In the genomic region with DNA sequence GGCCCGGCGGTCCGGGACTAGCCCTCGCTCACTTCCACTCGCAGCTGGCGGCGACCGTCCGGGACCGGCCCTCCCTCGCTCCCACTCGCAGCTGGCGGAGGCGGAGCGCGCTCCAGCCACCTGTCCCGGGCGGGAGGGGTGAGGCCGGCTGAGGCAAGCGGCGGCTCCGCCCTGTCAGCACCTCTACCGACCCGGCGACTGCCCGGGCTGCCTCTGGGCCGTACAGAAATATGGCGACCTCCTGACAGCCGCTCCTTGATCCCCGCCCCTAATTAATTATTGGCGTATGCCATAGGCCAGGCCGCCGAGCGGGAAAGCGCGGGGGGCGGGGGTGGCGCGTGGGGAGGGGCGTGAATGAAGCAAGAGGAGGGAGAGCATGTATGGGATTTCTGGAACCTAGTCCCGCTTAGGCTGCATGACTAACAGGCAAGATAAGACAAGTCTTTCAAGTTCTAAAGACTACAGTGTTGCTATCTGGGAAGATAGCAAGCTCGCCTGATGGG, we compare ENCODE assay signal across 8 cellular contexts. TPM values are rescaled to one million over a fixed set of nuclear protein-coding genes. Genes with fewer than 3 reads are reported as not detected.
DNase-seq lines count a peak whose midpoint lies in the region; ATAC-seq, FAIRE-seq and TF ChIP-seq lines count a peak whose summit lies in the region.

A gene (minus strand): TSS at position 200 of the 503 bp plus-strand sequence. CDS start 243 bp downstream, outside the sequence.

- peak; percentile 46; the same call in 1 of the 2 replicates for TF ChIP-seq POLR2A in H54 (IDR thresholded peaks at IDR 0.05; ENCODE audit: low read depth, low read length)

- intact Hi-C loops in left ventricle myocardium inferior (cut with micrococcal nuclease): no loop called here
- intact Hi-C loops in posterior vena cava (cut with DNase I): no loop called here
- intact Hi-C loops in upper lobe of right lung (cut with DNase I): no loop called here

- peak within 1 kb of the TSS; percentile 69 to 86 (median 85) for H3K4me3 Mint-ChIP-seq in T-cell

- H3K36me3 Mint-ChIP-seq in T-cell: no peaks in the 10 kb centered on the region

- POLR2A ChIA-PET in T-cell (lab: Charles Lee): no interaction called here

- peaks cover 5% of the 10 kb centered on the region for H3K4me1 ChIP-seq in left ventricle myocardium inferior
- H3K4me1 ChIP-seq in upper lobe of right lung: no peaks in the 10 kb centered on the region

- FAIRE-seq in H54 (lab: Jason Lieb, UNC): peak; percentile 48

- peak within 1 kb of the TSS; percentile 24 to 76 for H3K27ac Mint-ChIP-seq in T-cell

- H3K27me3 ChIP-seq in left ventricle myocardium inferior (ENCODE audit: low read depth): no peaks in the 10 kb centered on the region
- no peaks in the 10 kb centered on the region for H3K27me3 ChIP-seq in upper lobe of right lung

- no peak for TF ChIP-seq CTCF in left ventricle myocardium inferior (IDR thresholded peaks at IDR 0.05; ENCODE audit: borderline replicate concordance)
- TF ChIP-seq CTCF in upper lobe of right lung (IDR thresholded peaks at IDR 0.05): no peak

- peak; percentile 47 for DNase-seq in DMS79 (lab: John Stamatoyannopoulos, UW)
- DNase-seq in H54 (ENCODE audit: insufficient read length, low spot score): peak; percentile 64
- DNase-seq in NCI-H1092 (lab: John Stamatoyannopoulos, UW): peak; percentile 68
- DNase-seq in T-cell: peak; percentile 6 to 64 (median 32)
- peak in 54 of 56 donors; percentile 1 to 76 (median 47) for DNase-seq in amygdala (lab: John Stamatoyannopoulos, UW)
- DNase-seq in left ventricle myocardium inferior: peak; percentile 78
- DNase-seq in posterior vena cava (ENCODE audit: low spot score): peak; percentile 93
- DNase-seq in upper lobe of right lung: peak; percentile 90

- peak within 1 kb of the TSS; percentile 63 for H3K27ac ChIP-seq in left ventricle myocardium inferior (replicated peaks)
- H3K27ac ChIP-seq in upper lobe of right lung: peak within 1 kb of the TSS; percentile 42

- peaks cover 7 to 19% (median 11%) of the 10 kb centered on the region in 3 donors for H3K4me1 Mint-ChIP-seq in T-cell

- H3K27me3 Mint-ChIP-seq in T-cell: peaks cover 0 to 19% of the 10 kb centered on the region in 2 donors

- H3K4me3 ChIP-seq in left ventricle myocardium inferior: peak within 1 kb of the TSS; percentile 73
- H3K4me3 ChIP-seq in upper lobe of right lung: peak within 1 kb of the TSS; percentile 58

- no peaks in the 10 kb centered on the region for H3K9me3 Mint-ChIP-seq in T-cell

- ATAC-seq in T-cell (replicated peaks in 1 of 4): peak; percentile 78 to 80 (median 79)
- ATAC-seq in upper lobe of right lung: peak; percentile 97

- no peaks in the 10 kb centered on the region for H3K36me3 ChIP-seq in left ventricle myocardium inferior
- H3K36me3 ChIP-seq in upper lobe of right lung: no peaks in the 10 kb centered on the region

- no peaks in the 10 kb centered on the region for H3K9me3 ChIP-seq in left ventricle myocardium inferior (replicated peaks)
- no peaks in the 10 kb centered on the region for H3K9me3 ChIP-seq in upper lobe of right lung

- CTCF ChIA-PET in T-cell (lab: Charles Lee): no interaction called here

RNA-seq across cellular contexts. Expression of the gene that starts here (rescaled TPM):
- 10 to 100 TPM in 3 of 5 donors, 1 to 10 TPM in 2; 8.8 to 12.1 (median 10.2) TPM for total RNA-seq in T-cell
- total RNA-seq in left ventricle myocardium inferior: 2.6 TPM
- total RNA-seq in posterior vena cava: 10 to 100 TPM; 19.8 TPM
- 16.3 TPM for total RNA-seq in upper lobe of right lung

Comparison
In these comparisons a context has a peak if more than half of its experiments do, and no peak if none do; other contexts are left out.
1. Peak in every context shown above with its lines: DNase-seq, ATAC-seq, H3K4me3 ChIP-seq and H3K27ac ChIP-seq.
2. DNase-seq: peak in every context shown above with its lines; median percentile 93 in posterior vena cava; 90 in upper lobe of right lung; 78 in left ventricle myocardium inferior; 68 in NCI-H1092; 64 in H54; 47 in DMS79; 47 in amygdala; 32 in T-cell.